8 cellular contexts compared by ENCODE assay signal in genomic region chr11:2930705-2931415, GRCh38. TPM values are rescaled to one million over a fixed set of nuclear protein-coding genes. Genes with fewer than 3 reads are reported as not detected.
A peak's percentile ranks its signal among the peaks of the same experiment; 100 is the strongest.
DNase-seq lines count a peak whose midpoint lies in the region; ATAC-seq and TF ChIP-seq lines count a peak whose summit lies in the region.

No MANE protein-coding gene starts in this region.

- no peaks in the 10 kb centered on the region for H3K79me1 ChIP-seq in neuronal stem cell (ENCODE audit: low read depth, low read length)

- CTCF ChIA-PET in CD4-positive, alpha-beta memory T cell (lab: Charles Lee; ENCODE audit: partially characterized antibody): interaction anchor here (0.7 to 3.1 kb wide), 18 partner anchors 9 to 505 kb away, joined by 3 to 30 read pairs (median 5); a partner anchor contains a TSS
- CTCF ChIA-PET in activated CD8-positive, alpha-beta memory T cell treated with anti-CD3 and anti-CD28 coated beads, Interleukin-2, amount 10 ng/mL, durations not matched to agents 7 days and 5 days (lab: Charles Lee): interaction anchor here (0.7 to 5.1 kb wide), 29 partner anchors 11 to 1112 kb away, joined by 3 to 51 read pairs (median 6); partner anchors contain the start of gene CDKN1C

- H3K14ac ChIP-seq in neuronal stem cell (ENCODE audit: low read length): peak overlapping the region; percentile 56

- H2BK12ac ChIP-seq in neuronal stem cell (ENCODE audit: low read length): peak overlapping the region; percentile 90

- H2AK5ac ChIP-seq in neuronal stem cell (ENCODE audit: low read depth, low read length): peak overlapping the region; percentile 98

- H3K4me3 Mint-ChIP-seq in CD4-positive, alpha-beta memory T cell: peak overlapping the region; percentile 65 to 89 (median 83)
- H3K4me3 Mint-ChIP-seq in activated CD8-positive, alpha-beta memory T cell treated with anti-CD3 and anti-CD28 coated beads, Interleukin-2, amount 10 ng/mL, durations not matched to agents 7 days and 5 days: peak overlapping the region; percentile 63

- H3K9me3 Mint-ChIP-seq in CD4-positive, alpha-beta memory T cell: peaks cover 0 to 5% (median 0%) of the 10 kb centered on the region in 8 donors
- H3K9me3 Mint-ChIP-seq in activated CD8-positive, alpha-beta memory T cell treated with anti-CD3 and anti-CD28 coated beads, Interleukin-2, amount 10 ng/mL, durations not matched to agents 7 days and 5 days (ENCODE audit: low read depth): no peaks in the 10 kb centered on the region

- H3K36me3 Mint-ChIP-seq in CD4-positive, alpha-beta memory T cell: no peaks in the 10 kb centered on the region
- H3K36me3 Mint-ChIP-seq in activated CD8-positive, alpha-beta memory T cell treated with anti-CD3 and anti-CD28 coated beads, Interleukin-2, amount 10 ng/mL, durations not matched to agents 7 days and 5 days: no peaks in the 10 kb centered on the region

- H3K27me3 Mint-ChIP-seq in CD4-positive, alpha-beta memory T cell: peaks cover 3 to 4% of the 10 kb centered on the region in 2 donors
- H3K27me3 Mint-ChIP-seq in activated CD8-positive, alpha-beta memory T cell treated with anti-CD3 and anti-CD28 coated beads, Interleukin-2, amount 10 ng/mL, durations not matched to agents 7 days and 5 days: peaks cover 22% of the 10 kb centered on the region

- WGBS in neuronal stem cell (ENCODE audit: extremely low coverage in 2 of 2, insufficient read length in 2 of 2, insufficient replicate concordance in 1 of 2), 2 donors: no CpG with 5 or more reads among the region's 21 CpGs

- no peak overlapping the region for H2BK15ac ChIP-seq in neuronal stem cell (ENCODE audit: low read length)

- ATAC-seq in GM19468 (IDR thresholded peaks at IDR 0.05; ENCODE audit: extremely low read depth, unreplicated experiment) (peak; percentile 31), HG03442 (IDR thresholded peaks at IDR 0.05; ENCODE audit: unreplicated experiment) (no peak)
- ATAC-seq in activated CD8-positive, alpha-beta memory T cell treated with anti-CD3 and anti-CD28 coated beads, Interleukin-2, amount 10 ng/mL, durations not matched to agents 7 days and 5 days: peak; percentile 21

- TF ChIP-seq CTCF in fibroblast of the aortic adventitia (IDR thresholded peaks at IDR 0.05; ENCODE audit: insufficient read depth, low read length): peak; percentile 52

- peak overlapping the region; percentile 87 for H2BK5ac ChIP-seq in neuronal stem cell (ENCODE audit: low read length)

- peak in 1 of 5 donors; percentile 30 for DNase-seq in CD4-positive, alpha-beta memory T cell
- DNase-seq in NCI-H1105 treated with DMSO at 0.1 percent for 48 hours (lab: John Stamatoyannopoulos, UW) (peak; percentile 37), fibroblast of the aortic adventitia (ENCODE audit: low read depth) (peak; percentile 11), neuronal stem cell (ENCODE audit: low spot score) (peak; percentile 24), superior temporal gyrus (ENCODE audit: extremely low spot score) (no peak)
- peak; percentile 74 for DNase-seq in activated CD8-positive, alpha-beta memory T cell treated with anti-CD3 and anti-CD28 coated beads, Interleukin-2, amount 10 ng/mL, durations not matched to agents 7 days and 5 days

- POLR2A ChIA-PET in CD4-positive, alpha-beta memory T cell (lab: Charles Lee; ENCODE audit: partially characterized antibody): interaction anchor here (0.7 to 2.3 kb wide), 9 partner anchors 11 to 397 kb away, joined by 3 to 21 read pairs (median 5); no protein-coding TSS in a partner anchor

- peak overlapping the region; percentile 54 to 59 for H3K4me3 ChIP-seq in CD4-positive, alpha-beta memory T cell (ENCODE audit: low read length in 2 of 2)
- peak overlapping the region; percentile 74 for H3K4me3 ChIP-seq in fibroblast of the aortic adventitia (ENCODE audit: low read depth, low read length)
- no peak overlapping the region for H3K4me3 ChIP-seq in neuronal stem cell (ENCODE audit: low read length in 2 of 2)

- peak overlapping the region; percentile 74 for H3K18ac ChIP-seq in neuronal stem cell (ENCODE audit: low read length)

- peak overlapping the region; percentile 62 for H2AFZ ChIP-seq in neuronal stem cell (ENCODE audit: low read length)

- no peak overlapping the region for H3K27ac ChIP-seq in CD4-positive, alpha-beta memory T cell (ENCODE audit: low read depth, low read length)
- H3K27ac ChIP-seq in neuronal stem cell (replicated peaks; ENCODE audit: low read length): no peak overlapping the region

- peak overlapping the region; percentile 52 for H3K4me2 ChIP-seq in neuronal stem cell (ENCODE audit: insufficient read depth, low read length, poor library complexity, severe bottlenecking)

- H3K36me3 ChIP-seq in CD4-positive, alpha-beta memory T cell (ENCODE audit: insufficient read depth, low read length): no peaks in the 10 kb centered on the region
- H3K36me3 ChIP-seq in neuronal stem cell (replicated peaks in 1 of 2; ENCODE audit: control insufficient read depth in 2 of 2, insufficient read depth in 2 of 2, low read length in 2 of 2): no peaks in the 10 kb centered on the region

- no peak overlapping the region for H3K23ac ChIP-seq in neuronal stem cell (ENCODE audit: low read depth, low read length, poor library complexity)

- H3K27me3 ChIP-seq in CD4-positive, alpha-beta memory T cell (ENCODE audit: insufficient read depth, low read length): no peaks in the 10 kb centered on the region
- peaks cover 29 to 66% (median 50%) of the 10 kb centered on the region in 3 experiments for H3K27me3 ChIP-seq in neuronal stem cell (ENCODE audit: control insufficient read depth in 3 of 3, insufficient read depth in 3 of 3, low read depth in 1 of 3, low read length in 3 of 3)

- no peak overlapping the region for H2BK120ac ChIP-seq in neuronal stem cell (ENCODE audit: low read depth, low read length)

- intact Hi-C loops in CD4-positive, alpha-beta memory T cell (cut with micrococcal nuclease): loop anchor here (1.0 kb wide), 2 partner anchors 39 to 398 kb away; no protein-coding TSS in a partner anchor

- H4K91ac ChIP-seq in neuronal stem cell (ENCODE audit: low read depth, low read length, poor library complexity): no peak overlapping the region

- H3K4ac ChIP-seq in neuronal stem cell (ENCODE audit: low read length): no peak overlapping the region

- H3K9ac ChIP-seq in neuronal stem cell (ENCODE audit: low read depth, low read length, poor library complexity): peak overlapping the region; percentile 21

- no peak overlapping the region for H4K8ac ChIP-seq in neuronal stem cell (ENCODE audit: low read depth, low read length)

- H3K4me1 ChIP-seq in CD4-positive, alpha-beta memory T cell (ENCODE audit: insufficient read depth, low read length): peaks cover 40% of the 10 kb centered on the region
- peaks cover 6 to 7% of the 10 kb centered on the region in 2 donors for H3K4me1 ChIP-seq in neuronal stem cell (ENCODE audit: control insufficient read depth in 2 of 2, insufficient read depth in 1 of 2, low read depth in 1 of 2, low read length in 2 of 2)

- H3K9me3 ChIP-seq in CD4-positive, alpha-beta memory T cell (ENCODE audit: control insufficient read depth in 1 of 2, low read length in 2 of 2): no peaks in the 10 kb centered on the region
- H3K9me3 ChIP-seq in neuronal stem cell (replicated peaks in 1 of 2; ENCODE audit: control insufficient read depth in 2 of 2, insufficient read depth in 1 of 2, low read depth in 1 of 2, low read length in 2 of 2): peaks cover 11 to 15% of the 10 kb centered on the region in 2 donors

- H3K4me1 Mint-ChIP-seq in CD4-positive, alpha-beta memory T cell: peaks cover 12 to 44% (median 17%) of the 10 kb centered on the region in 4 donors
- H3K4me1 Mint-ChIP-seq in activated CD8-positive, alpha-beta memory T cell treated with anti-CD3 and anti-CD28 coated beads, Interleukin-2, amount 10 ng/mL, durations not matched to agents 7 days and 5 days: peaks cover 38% of the 10 kb centered on the region

- peak overlapping the region in 6 of 7 donors; percentile 78 to 92 (median 84) for H3K27ac Mint-ChIP-seq in CD4-positive, alpha-beta memory T cell
- H3K27ac Mint-ChIP-seq in activated CD8-positive, alpha-beta memory T cell treated with anti-CD3 and anti-CD28 coated beads, Interleukin-2, amount 10 ng/mL, durations not matched to agents 7 days and 5 days: peak overlapping the region; percentile 63

RNA-seq across cellular contexts. Expression of gene PHLDA2, which starts 1.6 kb away (rescaled TPM):
- total RNA-seq in CD4-positive, alpha-beta memory T cell: 1 to 10 TPM; 1.1 TPM
- polyA plus RNA-seq in CD4-positive, alpha-beta memory T cell: 1 to 10 TPM in 1 of 2 donors, under 1 TPM in 1; 0.58 to 1.9 TPM
- 1 to 10 TPM; 1.1 to 3.6 TPM for total RNA-seq in activated CD8-positive, alpha-beta memory T cell treated with anti-CD3 and anti-CD28 coated beads, Interleukin-2, amount 10 ng/mL, durations not matched to agents 7 days and 5 days
- total RNA-seq in fibroblast of the aortic adventitia (ENCODE audit: low replicate concordance): 1.2 and 3.8 TPM in 2 replicates
- polyA plus RNA-seq in neuronal stem cell (2013, experiment 1 of 2): 6.3 TPM
- 6.8 TPM for polyA plus RNA-seq in neuronal stem cell (2013, experiment 2 of 2)

RNA-seq across cellular contexts. Expression of gene CDKN1C, which starts 45.3 kb away (rescaled TPM):
- total RNA-seq in CD4-positive, alpha-beta memory T cell: 1 to 10 TPM; 4.9 to 6.1 TPM
- under 1 TPM; 0.10 to 0.73 TPM for polyA plus RNA-seq in CD4-positive, alpha-beta memory T cell
- under 1 TPM; 0.44 to 0.87 TPM for total RNA-seq in activated CD8-positive, alpha-beta memory T cell treated with anti-CD3 and anti-CD28 coated beads, Interleukin-2, amount 10 ng/mL, durations not matched to agents 7 days and 5 days
- 4.2 and 76.6 TPM in 2 replicates for total RNA-seq in fibroblast of the aortic adventitia (ENCODE audit: low replicate concordance)
- polyA plus RNA-seq in neuronal stem cell (2013, experiment 1 of 2): 45.4 TPM
- polyA plus RNA-seq in neuronal stem cell (2013, experiment 2 of 2): 48.3 TPM

Comparison
In these comparisons a context has a peak if more than half of its experiments do, and no peak if none do; other contexts are left out.
1. H3K4me3 ChIP-seq: peak in CD4-positive, alpha-beta memory T cell (2 of 2) and fibroblast of the aortic adventitia (single experiment); none in neuronal stem cell (0 of 2).